Comparison of ENCODE assay signal across 1 cellular context in the genomic region with DNA sequence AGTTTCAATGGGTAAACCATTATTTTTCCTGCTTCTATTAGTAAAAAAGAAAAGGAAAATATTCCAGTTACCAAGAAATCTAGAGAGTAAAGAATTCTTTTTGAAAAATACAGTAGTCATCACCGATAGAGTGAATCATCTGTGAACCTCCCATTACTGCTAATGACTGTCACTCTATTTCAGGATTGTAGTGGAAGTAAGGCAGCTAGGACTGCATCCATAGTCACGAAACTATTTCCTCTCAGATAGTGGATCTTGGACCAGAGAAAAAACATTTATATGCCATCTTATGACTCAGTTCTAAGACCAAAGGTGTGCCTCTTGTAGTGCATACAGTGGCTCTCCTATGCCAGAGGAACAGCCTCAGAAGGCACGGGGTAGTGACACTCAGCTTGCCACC.
TF ChIP-seq lines count a peak whose summit lies in the region.

No MANE protein-coding gene starts in this region.

TF ChIP-seq in HepG2, 621 proteins besides CTCF, POLR2A, EP300 and RAD21:
- TF ChIP-seq, protein P1, sequence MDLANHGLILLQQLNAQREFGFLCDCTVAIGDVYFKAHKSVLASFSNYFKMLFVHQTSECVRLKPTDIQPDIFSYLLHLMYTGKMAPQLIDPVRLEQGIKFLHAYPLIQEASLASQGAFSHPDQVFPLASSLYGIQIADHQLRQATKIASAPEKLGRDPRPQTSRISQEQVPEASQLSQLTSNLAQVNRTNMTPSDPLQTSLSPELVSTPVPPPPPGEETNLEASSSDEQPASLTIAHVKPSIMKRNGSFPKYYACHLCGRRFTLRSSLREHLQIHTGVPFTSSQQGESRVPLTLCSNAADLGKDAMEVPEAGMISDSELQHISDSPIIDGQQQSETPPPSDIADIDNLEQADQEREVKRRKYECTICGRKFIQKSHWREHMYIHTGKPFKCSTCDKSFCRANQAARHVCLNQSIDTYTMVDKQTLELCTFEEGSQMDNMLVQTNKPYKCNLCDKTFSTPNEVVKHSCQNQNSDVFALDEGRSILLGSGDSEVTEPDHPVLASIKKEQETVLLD (CRISPR knock-in tag; IDR thresholded peaks at IDR 0.05; ENCODE audit: low read depth): no peak
- TF ChIP-seq POGZ (CRISPR knock-in tag; IDR thresholded peaks at IDR 0.05) (no peak), ETV6 (CRISPR knock-in tag; conservative IDR thresholded peaks at IDR 0.05) (no peak), KLF6 (CRISPR knock-in tag; IDR thresholded peaks at IDR 0.05) (no peak), EED (CRISPR knock-in tag; IDR thresholded peaks at IDR 0.05) (no peak), ZNF530 (CRISPR knock-in tag; IDR thresholded peaks at IDR 0.05; ENCODE audit: low read depth) (no peak), ZNF589 (CRISPR knock-in tag; conservative IDR thresholded peaks at IDR 0.05) (no peak)
- TF ChIP-seq, protein P2, sequence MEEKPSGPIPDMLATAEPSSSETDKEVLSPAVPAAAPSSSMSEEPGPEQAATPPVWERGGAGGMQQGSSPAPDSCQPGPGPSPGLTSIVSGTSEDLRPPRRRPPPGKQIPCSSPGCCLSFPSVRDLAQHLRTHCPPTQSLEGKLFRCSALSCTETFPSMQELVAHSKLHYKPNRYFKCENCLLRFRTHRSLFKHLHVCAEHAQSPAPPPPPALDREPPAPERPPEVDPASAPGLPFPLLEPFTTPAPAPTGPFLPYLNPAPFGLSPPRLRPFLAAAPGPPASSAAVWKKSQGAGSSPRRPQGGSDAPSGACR (CRISPR knock-in tag; IDR thresholded peaks at IDR 0.05): no peak
